ENCODE assay signal across 1 cellular context in genomic region chr13:112790735-112791641, GRCh38.
TF ChIP-seq lines count a peak whose summit lies in the region.

No MANE protein-coding gene starts in this region.

TF ChIP-seq in HepG2, 621 proteins besides CTCF, POLR2A, EP300 and RAD21 (continued from another document):
- TF ChIP-seq STAG1 (CRISPR knock-in tag; IDR thresholded peaks at IDR 0.05): peak; percentile 36; the same call in 1 of the 2 replicates
- no peak for TF ChIP-seq CBX1 (IDR thresholded peaks at IDR 0.05; ENCODE audit: low read depth)
- TF ChIP-seq CCAR2 (optimal IDR thresholded peaks at IDR 0.05; ENCODE audit: low read depth, low read length): no peak
- no peak for TF ChIP-seq FOXP4 (CRISPR knock-in tag; IDR thresholded peaks at IDR 0.05)
- TF ChIP-seq GATAD1 (CRISPR knock-in tag; IDR thresholded peaks at IDR 0.05): no peak
- TF ChIP-seq ZNF883 (CRISPR knock-in tag; IDR thresholded peaks at IDR 0.05; ENCODE audit: not compliant biosample characterization): no peak
- TF ChIP-seq ZNF567 (CRISPR knock-in tag; IDR thresholded peaks at IDR 0.05; ENCODE audit: borderline replicate concordance): no peak
- no peak for TF ChIP-seq KDM3A (CRISPR knock-in tag; IDR thresholded peaks at IDR 0.05; ENCODE audit: low read depth)
- TF ChIP-seq PHF5A (CRISPR knock-in tag; IDR thresholded peaks at IDR 0.05; ENCODE audit: low read depth, unreplicated experiment): no peak
- TF ChIP-seq RBM22 (optimal IDR thresholded peaks at IDR 0.05; ENCODE audit: low read length): peak; percentile 20
- no peak for TF ChIP-seq ZNF234 (CRISPR knock-in tag; conservative IDR thresholded peaks at IDR 0.05)
- TF ChIP-seq ZBTB40 (IDR thresholded peaks at IDR 0.05): no peak
- TF ChIP-seq ZBTB40 (CRISPR knock-in tag; IDR thresholded peaks at IDR 0.05): 0 out of 2 replicates have a peak, but pooled peaks have one; percentile 36
- no peak for TF ChIP-seq ZNF260 (CRISPR knock-in tag; IDR thresholded peaks at IDR 0.05; ENCODE audit: borderline replicate concordance, low read depth)
